Comparison of ENCODE assay signal across 13 cellular contexts in the genomic region with DNA sequence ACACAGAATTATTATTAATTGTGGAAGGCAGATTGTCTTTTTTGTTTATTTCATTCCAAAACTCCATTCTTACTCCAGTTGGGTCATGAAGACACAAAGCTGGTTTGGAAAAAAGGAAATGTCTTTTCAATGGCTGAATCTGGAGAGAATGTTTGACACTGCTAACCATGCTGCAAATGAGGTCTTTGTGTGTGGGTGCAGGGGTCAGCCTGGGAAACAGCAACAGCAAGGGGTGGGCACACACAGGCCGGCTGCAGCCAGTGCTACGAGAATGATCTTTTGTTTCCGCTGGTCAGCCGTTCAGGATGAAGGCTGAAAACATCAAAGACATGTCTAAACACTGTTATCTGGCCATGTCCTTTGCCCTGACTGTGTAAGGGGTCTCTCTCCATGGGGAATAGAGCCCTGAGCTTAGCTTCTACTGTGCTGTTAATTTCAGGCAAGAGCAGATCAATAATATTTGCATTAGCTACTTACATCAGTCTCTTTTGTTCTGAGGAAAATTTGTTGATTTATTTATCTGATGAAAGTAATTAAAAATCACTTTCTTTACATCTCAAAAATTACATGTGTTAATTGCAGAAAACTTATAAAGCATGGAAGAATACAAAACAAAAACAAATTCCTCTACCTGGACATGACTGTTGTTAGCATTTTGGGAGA. TPM values are rescaled to one million over a fixed set of nuclear protein-coding genes. Genes with fewer than 3 reads are reported as not detected.
A peak's percentile ranks its signal among the peaks of the same experiment; 100 is the strongest.
DNase-seq lines count a peak whose midpoint lies in the region; ATAC-seq, FAIRE-seq and TF ChIP-seq lines count a peak whose summit lies in the region.
"Had no signal": no experiment of that assay in that cellular context is flagged by ENCODE, and none has a peak within 500 bp of the region (broad histone marks: within the 10 kb centered on the region; RNA-seq: fewer than 3 reads in every experiment).

No MANE protein-coding gene starts in this region.

- RAD21 ChIA-PET in GM12878 (lab: Charles Lee; ENCODE audit: unreplicated experiment), result interaction anchor here (1.2 to 1.3 kb wide), 2 partner anchors 21 to 83 kb away, joined by 4 to 5 read pairs; no protein-coding TSS in a partner anchor

- WGBS in HUES64, result 11% methylated on average over 4 of the region's 4 CpGs
- WGBS in GM12878 (ENCODE audit: insufficient coverage, insufficient replicate concordance, low lambda C conversion rate, missing lambda C conversion rate), result 72% methylated on average over 4 of the region's 4 CpGs
- WGBS in thyroid gland, 2 donors, result 60 to 84% methylated on average over 4 of the region's 4 CpGs

- CTCF ChIA-PET in GM12878 (lab: Yijun Ruan, JAX), result interaction anchor here (1.2 to 1.8 kb wide), 4 partner anchors 22 to 368 kb away, joined by 3 to 7 read pairs (median 4); no protein-coding TSS in a partner anchor
- CTCF ChIA-PET in activated CD4-positive, alpha-beta T cell treated with anti-CD3 and anti-CD28 coated beads for 36 hours (lab: Charles Lee), result interaction anchor here (0.5 to 2.5 kb wide), 3 partner anchors 13 to 303 kb away, joined by 4 to 9 read pairs (median 5); no protein-coding TSS in a partner anchor

- H3K4me1 ChIP-seq in HUES64 (ENCODE audit: insufficient read depth, low read length), result peaks cover 29% of the 10 kb centered on the region
- peaks cover 31% of the 10 kb centered on the region for H3K4me1 ChIP-seq in GM12878 (ENCODE audit: control insufficient read depth, insufficient read depth, low read length)
- H3K4me1 ChIP-seq in skeletal muscle tissue (ENCODE audit: control insufficient read depth in 3 of 3, insufficient read depth in 3 of 3, low read length in 3 of 3), result peaks cover 5 to 11% (median 9%) of the 10 kb centered on the region in 3 donors
- no peaks in the 10 kb centered on the region for H3K4me1 ChIP-seq in thyroid gland
- H3K4me1 ChIP-seq: BLaER1 treated with 17β-estradiol and CSF1 and Interleukin-3, amounts not matched to agents 10 nM and 100 nM had no signal

- POLR2A ChIA-PET in GM12878 (lab: Charles Lee), result no interaction called here
- POLR2A ChIA-PET in activated CD4-positive, alpha-beta T cell treated with anti-CD3 and anti-CD28 coated beads for 36 hours (lab: Charles Lee), result no interaction called here

- no peaks in the 10 kb centered on the region for H3K36me3 Mint-ChIP-seq in activated CD4-positive, alpha-beta T cell treated with anti-CD3 and anti-CD28 coated beads for 36 hours (ENCODE audit: low read depth)
- H3K36me3 Mint-ChIP-seq: stimulated activated memory B cell treated with anti-CD40 and anti-IgM and Interleukin-4, amounts not matched to agents 10 μg/mL and 1 μg/mL and 100 μg/mL, for 72 hours had no signal

- H3K9me3 Mint-ChIP-seq in activated CD4-positive, alpha-beta T cell treated with anti-CD3 and anti-CD28 coated beads for 36 hours (ENCODE audit: low read depth), result peaks cover 2% of the 10 kb centered on the region

- H3K27me3 ChIP-seq in HUES64 (ENCODE audit: insufficient read depth, low read length), result no peaks in the 10 kb centered on the region
- no peaks in the 10 kb centered on the region for H3K27me3 ChIP-seq in GM12878 (replicated peaks in 1 of 2; ENCODE audit: control insufficient read depth in 2 of 2, insufficient read depth in 2 of 2, low read length in 1 of 2)
- H3K27me3 ChIP-seq in skeletal muscle tissue (ENCODE audit: control insufficient read depth in 3 of 3, insufficient read depth in 3 of 3, low read length in 3 of 3), result no peaks in the 10 kb centered on the region
- H3K27me3 ChIP-seq in thyroid gland, result no peaks in the 10 kb centered on the region
- H3K27me3 ChIP-seq: BLaER1 treated with 17β-estradiol and CSF1 and Interleukin-3, amounts not matched to agents 10 nM and 100 nM had no signal

- intact Hi-C loops in GM12878 (cut with micrococcal nuclease; ENCODE audit: unreplicated experiment) (no loop called here), thyroid gland (cut with DNase I) (no loop called here)
- intact Hi-C loops in activated CD4-positive, alpha-beta T cell treated with anti-CD3 and anti-CD28 coated beads for 36 hours (cut with DNase I, micrococcal nuclease), result no loop called here

- H2AFZ ChIP-seq in GM12878 (ENCODE audit: control insufficient read depth, low read depth, low read length), result no peak overlapping the region

- H3K27ac Mint-ChIP-seq in activated CD4-positive, alpha-beta T cell treated with anti-CD3 and anti-CD28 coated beads for 36 hours, result no peak overlapping the region
- H3K27ac Mint-ChIP-seq: activated CD4-positive, alpha-beta memory T cell treated with anti-CD3 and anti-CD28 coated beads, Interleukin-2, amount 10 ng/mL, durations not matched to agents 7 days and 5 days; stimulated activated memory B cell treated with anti-CD40 and anti-IgM and Interleukin-4, amounts not matched to agents 10 μg/mL and 1 μg/mL and 100 μg/mL, for 72 hours had no signal

- DNase-seq in GM12878 (ENCODE audit: low read depth, low spot score), result no peak
- DNase-seq in medulla oblongata (ENCODE audit: extremely low spot score), result peak; percentile 82
- no peak for DNase-seq in activated CD4-positive, alpha-beta T cell treated with anti-CD3 and anti-CD28 coated beads for 36 hours
- DNase-seq in thyroid gland, result no peak
- DNase-seq: NCI-H2107; stimulated activated CD4-positive, alpha-beta T cell treated with anti-CD3 and anti-CD28 coated beads, Interleukin-1b, Interleukin-23, amount 100 ng/mL, for 48 hours had no signal

- no peak for TF ChIP-seq POLR2A in GM12878 (IDR thresholded peaks at IDR 0.05; ENCODE audit: low read depth, low read length)
- TF ChIP-seq POLR2A in thyroid gland (IDR thresholded peaks at IDR 0.05), result no peak

- TF ChIP-seq RAD21 in GM12878 (IDR thresholded peaks at IDR 0.05; ENCODE audit: insufficient read depth, low read depth, low read length), result no peak

- H3K27ac ChIP-seq in HUES64 (ENCODE audit: low read depth, low read length) (peak overlapping the region; percentile 9; the same call in 1 of the 2 replicates), GM12878 (ENCODE audit: control insufficient read depth, insufficient read depth) (no peak overlapping the region), skeletal muscle tissue (ENCODE audit: low read depth, low read length) (peak overlapping the region; percentile 41), thyroid gland (no peak overlapping the region)
- H3K27ac ChIP-seq: BLaER1 treated with 17β-estradiol and CSF1 and Interleukin-3, amounts not matched to agents 10 nM and 100 nM had no signal

- H3K36me3 ChIP-seq in HUES64 (ENCODE audit: insufficient read depth, low read length), result peaks cover 2% of the 10 kb centered on the region; the same call in 1 of the 2 replicates
- H3K36me3 ChIP-seq in GM12878 (ENCODE audit: control insufficient read depth in 2 of 2, insufficient read depth in 2 of 2, low read length in 1 of 2), result no peaks in the 10 kb centered on the region
- H3K36me3 ChIP-seq in skeletal muscle tissue (ENCODE audit: control insufficient read depth in 3 of 3, insufficient read depth in 3 of 3, low read length in 3 of 3), result no peaks in the 10 kb centered on the region
- no peaks in the 10 kb centered on the region for H3K36me3 ChIP-seq in thyroid gland
- H3K36me3 ChIP-seq: BLaER1 treated with 17β-estradiol and CSF1 and Interleukin-3, amounts not matched to agents 10 nM and 100 nM had no signal

- H3K9me3 ChIP-seq in HUES64 (ENCODE audit: insufficient read depth, low read depth, low read length) (peaks cover 3% of the 10 kb centered on the region; the same call in 1 of the 2 replicates), GM12878 (replicated peaks; ENCODE audit: control insufficient read depth, insufficient read depth, low read length) (peaks cover 2% of the 10 kb centered on the region; the same call in 1 of the 3 replicates), skeletal muscle tissue (ENCODE audit: control insufficient read depth in 3 of 3, low read length in 3 of 3) (peaks cover 0 to 2% (median 0%) of the 10 kb centered on the region in 3 donors), thyroid gland (no peaks in the 10 kb centered on the region)

- no peaks in the 10 kb centered on the region for H4K20me1 ChIP-seq in GM12878 (ENCODE audit: control insufficient read depth, insufficient read depth)
- H4K20me1 ChIP-seq: BLaER1 treated with 17β-estradiol and CSF1 and Interleukin-3, amounts not matched to agents 10 nM and 100 nM had no signal

- in situ Hi-C loops in GM12878 (cut with MboI), result no loop called here

- peak overlapping the region; percentile 69 for H3K4me2 ChIP-seq in GM12878 (ENCODE audit: control insufficient read depth, insufficient read depth)
- H3K4me2 ChIP-seq: BLaER1 treated with 17β-estradiol and CSF1 and Interleukin-3, amounts not matched to agents 10 nM and 100 nM had no signal

- peaks cover 19% of the 10 kb centered on the region for H3K27me3 Mint-ChIP-seq in activated CD4-positive, alpha-beta T cell treated with anti-CD3 and anti-CD28 coated beads for 36 hours

- SMC1A ChIA-PET in GM12878 (lab: Charles Lee; ENCODE audit: uncharacterized antibody, unreplicated experiment), result interaction anchor here (1.2 to 1.8 kb wide), 2 partner anchors 13 to 366 kb away, joined by 3 to 4 read pairs; a partner anchor contains a TSS

- H3K9ac ChIP-seq in HUES64 (ENCODE audit: low read depth, low read length) (peak overlapping the region; percentile 15; the same call in 1 of the 2 replicates), GM12878 (ENCODE audit: control insufficient read depth, insufficient read depth, low read length) (0 out of 2 replicates have a peak overlapping the region, but pooled peaks have one; percentile 0), skeletal muscle tissue (ENCODE audit: low read depth in 1 of 3, low read length in 3 of 3) (peak overlapping the region in 1 of 3 donors; percentile 79)
- H3K9ac ChIP-seq: BLaER1 treated with 17β-estradiol and CSF1 and Interleukin-3, amounts not matched to agents 10 nM and 100 nM had no signal

- FAIRE-seq in GM12878 (lab: Jason Lieb, UNC), result no peak

- no peaks in the 10 kb centered on the region for H3K79me2 ChIP-seq in GM12878 (ENCODE audit: control insufficient read depth, insufficient read depth, low read length)

- H3K4me3 ChIP-seq in HUES64 (ENCODE audit: low read length) (no peak overlapping the region), GM12878 (peak overlapping the region; percentile 48), skeletal muscle tissue (ENCODE audit: low read length in 3 of 3) (peak overlapping the region in 1 of 3 donors; percentile 54), thyroid gland (replicated peaks in 1 of 3) (no peak overlapping the region)
- H3K4me3 ChIP-seq: BLaER1 treated with 17β-estradiol and CSF1 and Interleukin-3, amounts not matched to agents 10 nM and 100 nM had no signal

- BruUV-seq in GM12878 (replicated peaks; lab: Mats Ljungman, UMichigan), result no TSS peak

- H3K4me1 Mint-ChIP-seq in activated CD4-positive, alpha-beta T cell treated with anti-CD3 and anti-CD28 coated beads for 36 hours, result peaks cover 2% of the 10 kb centered on the region

- ATAC-seq in GM12878 (peak; percentile 22), GM21529 (IDR thresholded peaks at IDR 0.05; ENCODE audit: unreplicated experiment) (no peak), GM19463 (IDR thresholded peaks at IDR 0.05; ENCODE audit: unreplicated experiment) (no peak)
- ATAC-seq in activated CD4-positive, alpha-beta T cell treated with anti-CD3 and anti-CD28 coated beads for 36 hours, result no peak

- TF ChIP-seq CTCF in GM12878 (IDR thresholded peaks at IDR 0.05 in 2 of 3, conservative IDR thresholded peaks at IDR 0.05 in 1 of 3; ENCODE audit: control insufficient read depth in 2 of 3, extremely low read depth in 1 of 3, insufficient read depth in 1 of 3, low read depth in 3 of 3, low read length in 3 of 3) (no peak), thyroid gland (IDR thresholded peaks at IDR 0.05) (no peak)

- no peak overlapping the region for H3K4me3 Mint-ChIP-seq in activated CD4-positive, alpha-beta T cell treated with anti-CD3 and anti-CD28 coated beads for 36 hours
- H3K4me3 Mint-ChIP-seq: activated CD4-positive, alpha-beta memory T cell treated with anti-CD3 and anti-CD28 coated beads, Interleukin-2, amount 10 ng/mL, durations not matched to agents 7 days and 5 days; stimulated activated memory B cell treated with anti-CD40 and anti-IgM and Interleukin-4, amounts not matched to agents 10 μg/mL and 1 μg/mL and 100 μg/mL, for 72 hours had no signal

- TF ChIP-seq EP300 in GM12878 (IDR thresholded peaks at IDR 0.05; ENCODE audit: borderline replicate concordance in 1 of 2, control insufficient read depth in 1 of 2, low read depth in 2 of 2, low read length in 2 of 2), result no peak

RNA-seq across cellular contexts. Expression of gene E2F6, which starts 33.3 kb away (rescaled TPM):
- 22.5 TPM for polyA plus RNA-seq in HUES64 (2013, experiment 1 of 2)
- polyA plus RNA-seq in HUES64 (2013, experiment 2 of 2), result 21.7 TPM
- 11.1 and 16.6 TPM in 2 replicates for total RNA-seq in GM12878 (2013; cell fraction: nucleolus; rRNA removed)
- total RNA-seq in GM12878 (2014; rRNA removed), result 9.2 and 11.3 TPM in 2 replicates
- 9.9 and 10.1 TPM in 2 replicates for total RNA-seq in GM12878 (2014; rRNA removed; fragmentation: Illumina TruSeq; extraction: Trizol)
- 10.9 and 11.9 TPM in 2 replicates for total RNA-seq in GM12878 (2021)
- polyA plus RNA-seq in GM12878 (2011; ENCODE audit: low read depth), result 6.7 TPM
- polyA plus RNA-seq in GM12878 (2011; rRNA removed), result 15.5 and 19.7 TPM in 2 replicates
- polyA plus RNA-seq in GM12878 (2011; cell fraction: cytosol; rRNA removed), result 6.0 and 6.5 TPM in 2 replicates
- 7.3 and 8.5 TPM in 2 replicates for polyA plus RNA-seq in GM12878 (2011; cell fraction: nucleus; rRNA removed)
- 7.1 and 8.6 TPM in 2 replicates for polyA plus RNA-seq in GM12878 (2012)
- polyA plus RNA-seq in GM12878 (2014; fragmentation: Illumina TruSeq; extraction: Trizol), result 10.9 and 11.7 TPM in 2 replicates
- 1 to 10 TPM; 4.2 to 5.3 TPM for polyA plus RNA-seq in GM12878 (2014; fragmentation: Nextera tagmentation; extraction: Ambion mirVana)
- 12.3 and 12.6 TPM in 2 replicates for polyA plus RNA-seq in GM12878 (2014; rRNA removed)
- polyA plus RNA-seq in GM12878 (2016; fragmentation: Nextera tagmentation; extraction: Ambion mirVana), result 10 to 100 TPM; 11.7 to 12.7 TPM
- 6.7 and 11.5 TPM in 2 replicates for polyA minus RNA-seq in GM12878 (2011; rRNA and poly(A)+ RNA removed)
- polyA minus RNA-seq in GM12878 (2011; cell fraction: cytosol; rRNA and poly(A)+ RNA removed), result 2.1 and 5.2 TPM in 2 replicates
- polyA minus RNA-seq in GM12878 (2011; cell fraction: nucleus; rRNA and poly(A)+ RNA removed), result 2.3 and 3.8 TPM in 2 replicates
- total RNA-seq in skeletal muscle tissue, result 8.9 TPM
- total RNA-seq in activated CD4-positive, alpha-beta T cell treated with anti-CD3 and anti-CD28 coated beads for 36 hours, result 10 to 100 TPM in 1 of 2 experiments, 1 to 10 TPM in 1; 7.2 to 10.6 TPM
- total RNA-seq in thyroid gland, result 10 to 100 TPM; 15.7 to 26.2 (median 21.2) TPM

RNA-seq across cellular contexts. Expression of gene GREB1, which starts 34.6 kb away (rescaled TPM):
- polyA plus RNA-seq in HUES64 (2013, experiment 1 of 2), result 12.2 TPM
- polyA plus RNA-seq in HUES64 (2013, experiment 2 of 2), result 16.7 TPM
- total RNA-seq in GM12878 (2013; cell fraction: nucleolus; rRNA removed), result 1.3 and 3.0 TPM in 2 replicates
- total RNA-seq in GM12878 (2014; rRNA removed) (0.11 and 0.62 TPM in 2 replicates), GM12878 (2014; rRNA removed; fragmentation: Illumina TruSeq; extraction: Trizol) (0.55 and 0.67 TPM in 2 replicates), GM12878 (2021) (0.69 and 2.1 TPM in 2 replicates), skeletal muscle tissue (6.8 TPM), thyroid gland (1 to 10 TPM in 3 of 4 donors, under 1 TPM in 1; 0.94 to 4.2 (median 2.0) TPM)
- not detected for polyA plus RNA-seq in GM12878 (2011; ENCODE audit: low read depth)
- polyA plus RNA-seq in GM12878 (2011; rRNA removed) (0.22 and 0.39 TPM in 2 replicates), GM12878 (2014; fragmentation: Illumina TruSeq; extraction: Trizol) (0.37 and 3.5 TPM in 2 replicates), GM12878 (2014; fragmentation: Nextera tagmentation; extraction: Ambion mirVana) (under 1 TPM in 1 of 2 experiments, not detected in 1; 0.09 TPM), GM12878 (2014; rRNA removed) (0.23 and 0.28 TPM in 2 replicates), GM12878 (2016; fragmentation: Nextera tagmentation; extraction: Ambion mirVana) (under 1 TPM; 0.35 to 0.36 TPM)
- polyA plus RNA-seq in GM12878 (2011; cell fraction: cytosol; rRNA removed), result 0.19 and 0.27 TPM in 2 replicates
- 0.18 and 0.46 TPM in 2 replicates for polyA plus RNA-seq in GM12878 (2011; cell fraction: nucleus; rRNA removed)
- 0.22 and 0.23 TPM in 2 replicates for polyA plus RNA-seq in GM12878 (2012)
- 0.22 and 0.31 TPM in 2 replicates for polyA minus RNA-seq in GM12878 (2011; rRNA and poly(A)+ RNA removed)
- not detected in 2 replicates for polyA minus RNA-seq in GM12878 (2011; cell fraction: cytosol; rRNA and poly(A)+ RNA removed)
- polyA minus RNA-seq in GM12878 (2011; cell fraction: nucleus; rRNA and poly(A)+ RNA removed), result not detected in 2 replicates
- under 1 TPM; 0.57 to 0.65 TPM for total RNA-seq in activated CD4-positive, alpha-beta T cell treated with anti-CD3 and anti-CD28 coated beads for 36 hours

Comparison
In these comparisons a context has a peak if more than half of its experiments do, and no peak if none do; other contexts are left out.
1. H3K27ac ChIP-seq: peak in HUES64 (single experiment) and skeletal muscle tissue (single experiment); none in GM12878 (single experiment) and thyroid gland (0 of 3).